ENCODE assay signal across 17 cellular contexts in the genomic region with DNA sequence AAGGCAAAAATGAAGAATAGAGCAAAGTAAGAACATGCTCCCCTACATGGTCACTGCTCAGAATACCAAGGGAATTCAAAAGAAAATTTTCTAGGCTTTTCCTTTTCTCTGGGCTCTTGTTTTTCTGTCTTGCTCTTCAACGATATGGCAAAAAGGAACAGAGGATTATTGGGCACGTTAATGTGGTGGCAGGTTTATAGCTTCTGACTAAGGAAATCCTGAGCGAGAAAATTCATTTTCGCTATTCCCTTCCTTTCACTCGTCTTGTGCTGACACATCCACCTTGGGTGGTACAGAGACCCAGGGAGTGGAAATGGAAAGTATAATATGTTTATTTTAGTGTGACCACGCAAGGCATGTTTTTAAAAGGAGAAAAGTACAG.
DNase-seq lines count a peak whose midpoint lies in the region; ATAC-seq and TF ChIP-seq lines count a peak whose summit lies in the region.
"Had no signal": no experiment of that assay in that cellular context is flagged by ENCODE, and none has a peak within 500 bp of the region (broad histone marks: within the 10 kb centered on the region; RNA-seq: fewer than 3 reads in every experiment).

No MANE protein-coding gene starts in this region.

- no peak overlapping the region for H4K5ac ChIP-seq in H9 (ENCODE audit: insufficient read length, low read depth, low read length)

- H3K27ac ChIP-seq in 22Rv1 (peak overlapping the region; percentile 66; the same call in 1 of the 2 replicates), H9 (ENCODE audit: insufficient read length, low read depth, low read length) (no peak overlapping the region), Panc1 (ENCODE audit: low read length) (no peak overlapping the region), hepatocyte (no peak overlapping the region), thyroid gland (no peak overlapping the region)
- H3K27ac ChIP-seq: brain microvascular endothelial cell, gastroesophageal sphincter, suprapubic skin had no signal

- H3K9me3 Mint-ChIP-seq in H9 = peaks cover 0 to 17% of the 10 kb centered on the region in 2 experiments; a peak in 4 of 5 replicates

- no peak overlapping the region for H3K56ac ChIP-seq in H9 (ENCODE audit: insufficient read length, low read depth, low read length)

- no peak overlapping the region for H3K18ac ChIP-seq in H9 (ENCODE audit: insufficient read length, low read depth, low read length)

- no peak for DNase-seq in H9
- no peak for DNase-seq in Panc1 (ENCODE audit: low read depth, low spot score)
- no peak for DNase-seq in hepatocyte (ENCODE audit: low spot score)
- no peak for DNase-seq in GM19240 (ENCODE audit: insufficient read length, low spot score)
- DNase-seq in thyroid gland = no peak
- no peak for DNase-seq in activated naive CD4-positive, alpha-beta T cell treated with anti-CD3 and anti-CD28 coated beads, Interleukin-2, amount 50 U/mL, for 16 hours
- DNase-seq: activated CD4-positive, CD25-positive, alpha-beta regulatory T cell treated with anti-CD3 and anti-CD28 coated beads, Interleukin-2, amount 50 U/mL, for 72 hours; activated naive CD4-positive, alpha-beta T cell treated with anti-CD3 and anti-CD28 coated beads for 36 hours; naive thymus-derived CD8-positive, alpha-beta T cell; NCI-H226; retina; SHP77 treated with DMSO at 0.1 percent for 48 hours had no signal

- TF ChIP-seq CTCF in 22Rv1 (IDR thresholded peaks at IDR 0.05) (no peak), H9 (conservative IDR thresholded peaks at IDR 0.05) (no peak), Panc1 (IDR thresholded peaks at IDR 0.05) (no peak), hepatocyte (IDR thresholded peaks at IDR 0.05; ENCODE audit: poor library complexity) (no peak), thyroid gland (IDR thresholded peaks at IDR 0.05) (no peak)

- H3K9me3 ChIP-seq in H9 (ENCODE audit: control insufficient read depth, low read depth, low read length) = no peaks in the 10 kb centered on the region
- H3K9me3 ChIP-seq in Panc1 (ENCODE audit: control insufficient read depth, insufficient read depth, low read depth, low read length) = no peaks in the 10 kb centered on the region
- H3K9me3 ChIP-seq in hepatocyte (ENCODE audit: low read depth) = no peaks in the 10 kb centered on the region
- no peaks in the 10 kb centered on the region for H3K9me3 ChIP-seq in thyroid gland

- no peaks in the 10 kb centered on the region for H3K36me3 Mint-ChIP-seq in H9 (ENCODE audit: insufficient read depth in 1 of 3, low read depth in 3 of 3)

- H2BK15ac ChIP-seq in H9 (ENCODE audit: low read depth, low read length) = no peak overlapping the region

- peaks cover 44% of the 10 kb centered on the region for H3K27me3 ChIP-seq in H9 (ENCODE audit: insufficient read depth, low read length)
- H3K27me3 ChIP-seq in Panc1 (ENCODE audit: control insufficient read depth, insufficient read depth, low read length) = peaks cover 2% of the 10 kb centered on the region; the same call in 1 of the 2 replicates
- H3K27me3 ChIP-seq in hepatocyte = peaks cover 90% of the 10 kb centered on the region
- peaks cover 26% of the 10 kb centered on the region for H3K27me3 ChIP-seq in thyroid gland

- ATAC-seq in Panc1 = peak; percentile 5; the same call in 1 of the 2 replicates
- ATAC-seq in GM21390 (IDR thresholded peaks at IDR 0.05; ENCODE audit: unreplicated experiment) = no peak
- ATAC-seq: gastroesophageal sphincter; naive thymus-derived CD8-positive, alpha-beta T cell had no signal

- no peaks in the 10 kb centered on the region for H3K9me2 ChIP-seq in hepatocyte (replicated peaks; ENCODE audit: insufficient read depth)

- H2AFZ ChIP-seq in H9 (ENCODE audit: low read length) (no peak overlapping the region), hepatocyte (no peak overlapping the region)

- no peak overlapping the region for H2BK12ac ChIP-seq in H9 (ENCODE audit: insufficient read length, low read depth, low read length)

- no peak overlapping the region for H2BK20ac ChIP-seq in H9 (ENCODE audit: low read depth, low read length, poor library complexity, severe bottlenecking)

- no TSS peak for BruUV-seq in Panc1 (replicated peaks; lab: Mats Ljungman, UMichigan)

- H3K9ac ChIP-seq in H9 (ENCODE audit: extremely low read depth, insufficient read length, low read length) = no peak overlapping the region

- H3K4me3 ChIP-seq in Panc1 (ENCODE audit: low read depth in 2 of 2, low read length in 2 of 2) (peak overlapping the region; percentile 66 to 96), hepatocyte (no peak overlapping the region), thyroid gland (replicated peaks in 1 of 3) (no peak overlapping the region)
- H3K4me3 ChIP-seq: gastroesophageal sphincter, suprapubic skin had no signal

- intact Hi-C loops in Panc1 (cut with micrococcal nuclease; ENCODE audit: unreplicated experiment) (loop anchor here (5.0 kb wide), 1 partner anchor 34 kb away; no protein-coding TSS in a partner anchor), thyroid gland (cut with DNase I) (no loop called here)

- peak overlapping the region; percentile 34 for H3K4me2 ChIP-seq in H9 (ENCODE audit: insufficient read depth, insufficient read length, low read length)
- peak overlapping the region; percentile 21 for H3K4me2 ChIP-seq in hepatocyte

- no peak overlapping the region for H4K91ac ChIP-seq in H9 (ENCODE audit: insufficient read length, low read depth, low read length)

- H4K8ac ChIP-seq in H9 (replicated peaks; ENCODE audit: insufficient read length, low read depth, low read length) = no peak overlapping the region

- POLR2A ChIA-PET in Panc1 (lab: Charles Lee) = interaction anchor here (0.7 to 1.2 kb wide), 2 partner anchors 48 to 192 kb away, joined by 5 to 9 read pairs; no protein-coding TSS in a partner anchor

- no peak overlapping the region for H3K23ac ChIP-seq in H9 (ENCODE audit: insufficient read length, low read depth, low read length)

- H3K4me3 Mint-ChIP-seq in H9 = peak overlapping the region; percentile 76 to 89

- in situ Hi-C loops in Panc1 (cut with HindIII; ENCODE audit: low pct_unique_long_range_greater_than_20kb, low sequenced_read_pairs) = no loop called here

- no peak overlapping the region for H3T11ph ChIP-seq in H9 (ENCODE audit: low read length)

- peaks cover 13 to 35% of the 10 kb centered on the region in 2 experiments for H3K4me1 Mint-ChIP-seq in H9

- TF ChIP-seq POLR2A in thyroid gland (IDR thresholded peaks at IDR 0.05) = no peak

- H3K4ac ChIP-seq in H9 (ENCODE audit: low read depth, low read length) = no peak overlapping the region

- H4K20me1 ChIP-seq in H9 (ENCODE audit: control insufficient read depth, insufficient read depth, insufficient read length) (no peaks in the 10 kb centered on the region), hepatocyte (ENCODE audit: insufficient read depth, poor library complexity, severe bottlenecking) (no peaks in the 10 kb centered on the region)

- H3K27me3 Mint-ChIP-seq in H9 (ENCODE audit: low read depth) = peaks cover 99% of the 10 kb centered on the region

- no peaks in the 10 kb centered on the region for H3K79me1 ChIP-seq in H9 (ENCODE audit: insufficient read depth, low read depth, low read length, poor library complexity, severe bottlenecking)

- H3K36me3 ChIP-seq in Panc1 (ENCODE audit: control insufficient read depth, insufficient read depth, low read length) (no peaks in the 10 kb centered on the region), hepatocyte (replicated peaks; ENCODE audit: insufficient read depth, low read depth) (no peaks in the 10 kb centered on the region), thyroid gland (no peaks in the 10 kb centered on the region)
- H3K36me3 ChIP-seq: brain microvascular endothelial cell, gastroesophageal sphincter, suprapubic skin had no signal

- H3K23me2 ChIP-seq in H9 (ENCODE audit: insufficient read length, low read depth, low read length, poor library complexity, severe bottlenecking) = peaks cover 9% of the 10 kb centered on the region

- H3K27ac Mint-ChIP-seq in H9 = no peak overlapping the region
- H3K27ac Mint-ChIP-seq: activated naive CD4-positive, alpha-beta T cell treated with anti-CD3 and anti-CD28 coated beads for 36 hours; naive thymus-derived CD8-positive, alpha-beta T cell had no signal

- no peak overlapping the region for H2BK5ac ChIP-seq in H9 (ENCODE audit: insufficient read length, low read length)

- no peaks in the 10 kb centered on the region for H3K79me2 ChIP-seq in H9 (ENCODE audit: insufficient read depth, low read length)
- H3K79me2 ChIP-seq in hepatocyte = no peaks in the 10 kb centered on the region

- H2AK5ac ChIP-seq in H9 (ENCODE audit: insufficient read length, low read length) = no peak overlapping the region

- H3K4me1 ChIP-seq in H9 (ENCODE audit: insufficient read depth, low read length) (no peaks in the 10 kb centered on the region; the same call in 1 of the 2 replicates), Panc1 (ENCODE audit: control insufficient read depth, insufficient read depth, low read length) (peaks cover 9% of the 10 kb centered on the region), hepatocyte (ENCODE audit: insufficient read depth) (no peaks in the 10 kb centered on the region), thyroid gland (peaks cover 0 to 4% of the 10 kb centered on the region in 2 donors)

- no CpG with 5 or more reads among the region's 6 CpGs for WGBS in H9 (ENCODE audit: extremely low coverage, insufficient read length, low lambda C conversion rate)
- WGBS in hepatocyte (ENCODE audit: low lambda C conversion rate, missing lambda C conversion rate) = 42% methylated on average over 6 of the region's 6 CpGs
- WGBS in thyroid gland, 2 donors = 29 to 30% methylated on average over 6 of the region's 6 CpGs

- no peak overlapping the region for H3K14ac ChIP-seq in H9 (ENCODE audit: insufficient read depth, low read length)

- CTCF ChIA-PET in Panc1 (lab: Charles Lee) = interaction anchor here (0.6 kb wide), 1 partner anchor 219 kb away, joined by 3 read pairs; no protein-coding TSS in a partner anchor

- H2BK120ac ChIP-seq in H9 (ENCODE audit: low read depth, low read length, poor library complexity, severe bottlenecking) = no peak overlapping the region

Comparison
In these comparisons a context has a peak if more than half of its experiments do, and no peak if none do; other contexts are left out.
1. H3K4me3 ChIP-seq: peak in Panc1 (2 of 2); none in hepatocyte (single experiment) and thyroid gland (0 of 3).